1 cellular context compared by ENCODE assay signal in genomic region chrX:13102636-13103035, GRCh38.
TF ChIP-seq lines count a peak whose summit lies in the region.

No MANE protein-coding gene starts in this region.

TF ChIP-seq in HCT116, 20 proteins besides CTCF, POLR2A, EP300 and RAD21:
- no peak for TF ChIP-seq MAX (IDR thresholded peaks at IDR 0.05)
- TF ChIP-seq ZNF274 (IDR thresholded peaks at IDR 0.05; ENCODE audit: low read depth, low read length): no peak
- TF ChIP-seq JUND (IDR thresholded peaks at IDR 0.05): no peak
- no peak for TF ChIP-seq ELF1 (IDR thresholded peaks at IDR 0.05; ENCODE audit: borderline replicate concordance, low read depth)
- TF ChIP-seq POLR2AphosphoS5 (IDR thresholded peaks at IDR 0.05; ENCODE audit: low read depth, low read length): no peak
- TF ChIP-seq SRF (IDR thresholded peaks at IDR 0.05; ENCODE audit: low read depth): no peak
- TF ChIP-seq ZBTB33 (IDR thresholded peaks at IDR 0.05; ENCODE audit: extremely low read depth, insufficient replicate concordance, low read length): no peak
- TF ChIP-seq TCF7L2 (IDR thresholded peaks at IDR 0.05; ENCODE audit: borderline replicate concordance, extremely low read depth, insufficient read depth, insufficient read length): no peak
- no peak for TF ChIP-seq CBX3 (IDR thresholded peaks at IDR 0.05; ENCODE audit: low read depth)
- no peak for TF ChIP-seq SIN3A (IDR thresholded peaks at IDR 0.05; ENCODE audit: low read depth)
- TF ChIP-seq EZH2 (IDR thresholded peaks at IDR 0.05): no peak
- TF ChIP-seq SP1 (IDR thresholded peaks at IDR 0.05; ENCODE audit: low read depth): no peak
- TF ChIP-seq ZFX (IDR thresholded peaks at IDR 0.05): no peak
- TF ChIP-seq REST (IDR thresholded peaks at IDR 0.05; ENCODE audit: low read depth): no peak
- no peak for TF ChIP-seq CEBPB (IDR thresholded peaks at IDR 0.05; ENCODE audit: low read depth)
